Comparison of ENCODE assay signal across 8 cellular contexts in genomic region chr1:36155560-36156328, GRCh38. TPM values are rescaled to one million over a fixed set of nuclear protein-coding genes. Genes with fewer than 3 reads are reported as not detected.
A peak's percentile ranks its signal among the peaks of the same experiment; 100 is the strongest.
DNase-seq lines count a peak whose midpoint lies in the region; ATAC-seq and TF ChIP-seq lines count a peak whose summit lies in the region.

TSS of gene MAP7D1 (plus strand) at chr1:36156160. CDS start at chr1:36156418, 258 bp downstream.

- peaks cover 0 to 1% (median 0%) of the 10 kb centered on the region in 7 donors for H3K9me3 Mint-ChIP-seq in CD4-positive, CD25-positive, alpha-beta regulatory T cell
- H3K9me3 Mint-ChIP-seq in naive B cell, result no peaks in the 10 kb centered on the region
- no peaks in the 10 kb centered on the region for H3K9me3 Mint-ChIP-seq in stimulated activated memory B cell treated with anti-CD40 and anti-IgM and Interleukin-4, amounts not matched to agents 10 μg/mL and 1 μg/mL and 100 μg/mL, for 72 hours

- H3K4me1 ChIP-seq in CD4-positive, CD25-positive, alpha-beta regulatory T cell (ENCODE audit: control insufficient read depth, insufficient read depth, low read length, poor library complexity, severe bottlenecking), result peaks cover 72% of the 10 kb centered on the region
- peaks cover 49 to 76% (median 57%) of the 10 kb centered on the region in 3 donors for H3K4me1 ChIP-seq in esophagus squamous epithelium

- DNase-seq in CD4-positive, CD25-positive, alpha-beta regulatory T cell, result peak; percentile 81 to 88 (median 84)
- DNase-seq in HT1080 (ENCODE audit: low read depth) (peak; percentile 68), esophagus squamous epithelium (lab: John Stamatoyannopoulos, UW) (peak; percentile 42), naive B cell (peak; percentile 90)
- DNase-seq in activated T-cell treated with anti-CD3 and anti-CD28 coated beads, Interleukin-2, amount 50 U/mL, for 48 hours, result peak; percentile 92 to 93

- H3K36me3 ChIP-seq in CD4-positive, CD25-positive, alpha-beta regulatory T cell (ENCODE audit: control insufficient read depth, insufficient read depth, low read length), result no peaks in the 10 kb centered on the region
- peaks cover 0 to 5% (median 0%) of the 10 kb centered on the region in 3 donors for H3K36me3 ChIP-seq in esophagus squamous epithelium

- H3K4me3 ChIP-seq in CD4-positive, CD25-positive, alpha-beta regulatory T cell (ENCODE audit: low read depth, low read length), result peak within 1 kb of the TSS; percentile 82
- H3K4me3 ChIP-seq in esophagus squamous epithelium, result peak within 1 kb of the TSS; percentile 86 to 100 (median 96)

- ATAC-seq in CD4-positive, CD25-positive, alpha-beta regulatory T cell (ENCODE audit: low read depth in 2 of 2), result peak; percentile 80 to 82
- ATAC-seq in GM19438 (IDR thresholded peaks at IDR 0.05; ENCODE audit: low read depth, unreplicated experiment) (peak; percentile 50), naive B cell (ENCODE audit: low read depth in 2 of 2) (peak; percentile 81)
- ATAC-seq in stimulated activated memory B cell treated with anti-CD40 and anti-IgM and Interleukin-4, amounts not matched to agents 10 μg/mL and 1 μg/mL and 100 μg/mL, for 72 hours, result peak; percentile 91

- H3K27me3 ChIP-seq in CD4-positive, CD25-positive, alpha-beta regulatory T cell (ENCODE audit: control insufficient read depth, insufficient read depth, low read length), result no peaks in the 10 kb centered on the region
- H3K27me3 ChIP-seq in esophagus squamous epithelium, result no peaks in the 10 kb centered on the region

- no peak for TF ChIP-seq CTCF in esophagus squamous epithelium (IDR thresholded peaks at IDR 0.05)

- TF ChIP-seq POLR2A in esophagus squamous epithelium (IDR thresholded peaks at IDR 0.05), result peak; percentile 16 to 95 (median 71)

- WGBS in esophagus squamous epithelium, 2 donors, result 0% methylated on average over 3 to 6 of the region's 84 CpGs

- intact Hi-C loops in esophagus squamous epithelium (cut with DNase I), result no loop called here

- no peaks in the 10 kb centered on the region for H3K9me3 ChIP-seq in CD4-positive, CD25-positive, alpha-beta regulatory T cell (ENCODE audit: control insufficient read depth in 2 of 2, low read length in 2 of 2)
- H3K9me3 ChIP-seq in esophagus squamous epithelium, result no peaks in the 10 kb centered on the region

- peak within 1 kb of the TSS; percentile 88 for H3K27ac ChIP-seq in CD4-positive, CD25-positive, alpha-beta regulatory T cell (ENCODE audit: insufficient read depth, low read length, poor library complexity, severe bottlenecking)
- H3K27ac ChIP-seq in esophagus squamous epithelium, result peak within 1 kb of the TSS; percentile 95 to 100 (median 98)

- H3K27ac Mint-ChIP-seq in CD4-positive, CD25-positive, alpha-beta regulatory T cell, result peak within 1 kb of the TSS; percentile 95 to 98 (median 96)
- H3K27ac Mint-ChIP-seq in naive B cell, result peak within 1 kb of the TSS; percentile 89 to 99 (median 96)
- peak within 1 kb of the TSS; percentile 99 for H3K27ac Mint-ChIP-seq in stimulated activated memory B cell treated with anti-CD40 and anti-IgM and Interleukin-4, amounts not matched to agents 10 μg/mL and 1 μg/mL and 100 μg/mL, for 72 hours

- H3K4me3 Mint-ChIP-seq in CD4-positive, CD25-positive, alpha-beta regulatory T cell, result peak within 1 kb of the TSS; percentile 87 to 97 (median 92)
- H3K4me3 Mint-ChIP-seq in naive B cell, result peak within 1 kb of the TSS; percentile 83 to 94 (median 92)
- peak within 1 kb of the TSS; percentile 96 for H3K4me3 Mint-ChIP-seq in stimulated activated memory B cell treated with anti-CD40 and anti-IgM and Interleukin-4, amounts not matched to agents 10 μg/mL and 1 μg/mL and 100 μg/mL, for 72 hours

- H3K36me3 Mint-ChIP-seq in CD4-positive, CD25-positive, alpha-beta regulatory T cell, result no peaks in the 10 kb centered on the region
- no peaks in the 10 kb centered on the region for H3K36me3 Mint-ChIP-seq in naive B cell
- no peaks in the 10 kb centered on the region for H3K36me3 Mint-ChIP-seq in stimulated activated memory B cell treated with anti-CD40 and anti-IgM and Interleukin-4, amounts not matched to agents 10 μg/mL and 1 μg/mL and 100 μg/mL, for 72 hours

- H3K4me1 Mint-ChIP-seq in CD4-positive, CD25-positive, alpha-beta regulatory T cell, result peaks cover 0 to 79% (median 47%) of the 10 kb centered on the region in 4 donors
- H3K4me1 Mint-ChIP-seq in naive B cell, result peaks cover 53 to 74% (median 65%) of the 10 kb centered on the region in 3 donors
- peaks cover 80% of the 10 kb centered on the region for H3K4me1 Mint-ChIP-seq in stimulated activated memory B cell treated with anti-CD40 and anti-IgM and Interleukin-4, amounts not matched to agents 10 μg/mL and 1 μg/mL and 100 μg/mL, for 72 hours

- H3K27me3 Mint-ChIP-seq in CD4-positive, CD25-positive, alpha-beta regulatory T cell, result no peaks in the 10 kb centered on the region
- no peaks in the 10 kb centered on the region for H3K27me3 Mint-ChIP-seq in naive B cell
- H3K27me3 Mint-ChIP-seq in stimulated activated memory B cell treated with anti-CD40 and anti-IgM and Interleukin-4, amounts not matched to agents 10 μg/mL and 1 μg/mL and 100 μg/mL, for 72 hours, result no peaks in the 10 kb centered on the region

TF ChIP-seq in PFSK-1, 5 proteins besides CTCF, POLR2A, EP300 and RAD21:
- TF ChIP-seq REST (IDR thresholded peaks at IDR 0.05; ENCODE audit: insufficient read depth in 1 of 2, low read depth in 2 of 2, low read length in 2 of 2) (0 out of 4 replicates have a peak, but pooled peaks of 1 of the 2 experiments have one; percentile 14), POLR2AphosphoS5 (IDR thresholded peaks at IDR 0.05; ENCODE audit: low read depth, low read length) (peak; percentile 79), SIN3A (IDR thresholded peaks at IDR 0.05; ENCODE audit: borderline replicate concordance, insufficient read depth, low read length) (no peak), TAF1 (IDR thresholded peaks at IDR 0.05; ENCODE audit: borderline replicate concordance, insufficient read depth, low read length) (peak; percentile 69; the same call in 1 of the 2 replicates), FOXP2 (optimal IDR thresholded peaks at IDR 0.05; ENCODE audit: borderline replicate concordance, extremely low read depth, extremely low read length, insufficient read depth) (no peak)

RNA-seq across cellular contexts. Expression of gene MAP7D1, which starts in this region (rescaled TPM):
- total RNA-seq in CD4-positive, CD25-positive, alpha-beta regulatory T cell, result 178 TPM
- 10 to 100 TPM; 10.1 to 16.3 (median 13.1) TPM for polyA plus RNA-seq in CD4-positive, CD25-positive, alpha-beta regulatory T cell
- total RNA-seq in HT1080 (2014; rRNA removed; shearing (Covaris generic)), result 200 and 234 TPM in 2 replicates
- polyA plus RNA-seq in HT1080 (2015; cell fraction: cytosol; rRNA removed), result 173 and 193 TPM in 2 replicates
- 131 and 147 TPM in 2 replicates for polyA plus RNA-seq in HT1080 (2015; cell fraction: nucleus; rRNA removed)
- polyA plus RNA-seq in PFSK-1 (2012; ENCODE audit: insufficient read length, low read depth), result 246 TPM
- 100 to 1,000 TPM in 2 of 4 donors, 10 to 100 TPM in 2; 59.4 to 180 (median 92.9) TPM for total RNA-seq in esophagus squamous epithelium
- polyA plus RNA-seq in naive B cell (ENCODE audit: low read depth in 6 of 6), result 10 to 100 TPM in 1 of 6 donors, 1 to 10 TPM in 5; 2.6 to 12.5 (median 5.3) TPM

Comparison
In these comparisons a context has a peak if more than half of its experiments do, and no peak if none do; other contexts are left out.
1. Peak in every context shown above with its lines: DNase-seq, ATAC-seq, H3K4me3 ChIP-seq and H3K27ac ChIP-seq.
2. DNase-seq: peak in every context shown above with its lines; median percentile 92 in activated T-cell treated with anti-CD3 and anti-CD28 coated beads, Interleukin-2, amount 50 U/mL, for 48 hours; 90 in naive B cell; 84 in CD4-positive, CD25-positive, alpha-beta regulatory T cell; 68 in HT1080; 42 in esophagus squamous epithelium.